ENCODE assay signal across 11 cellular contexts in genomic region chr12:128853321-128854197, GRCh38. TPM values are rescaled to one million over a fixed set of nuclear protein-coding genes. Genes with fewer than 3 reads are reported as not detected.
A peak's percentile ranks its signal among the peaks of the same experiment; 100 is the strongest.
DNase-seq lines count a peak whose midpoint lies in the region; ATAC-seq and TF ChIP-seq lines count a peak whose summit lies in the region.
"Had no signal": no experiment of that assay in that cellular context is flagged by ENCODE, and none has a peak within 500 bp of the region (broad histone marks: within the 10 kb centered on the region; RNA-seq: fewer than 3 reads in every experiment).

GLT1D1 (plus strand) TSS chr12:128853478; CDS start chr12:128853582, 104 bp downstream.

- H3K36me3 ChIP-seq in SK-N-SH (replicated peaks in 1 of 2; ENCODE audit: control insufficient read depth in 1 of 2, insufficient read depth in 2 of 2, low read length in 1 of 2) (no peaks in the 10 kb centered on the region), Peyer's patch (no peaks in the 10 kb centered on the region), stomach (no peaks in the 10 kb centered on the region), mucosa of descending colon (ENCODE audit: low read depth) (no peaks in the 10 kb centered on the region)

- peaks cover 4 to 12% of the 10 kb centered on the region in 2 donors for H3K4me1 Mint-ChIP-seq in immature natural killer cell

- no peak within 1 kb of the TSS for H3K4me2 ChIP-seq in SK-N-SH

- H3K9me3 ChIP-seq in SK-N-SH (no peaks in the 10 kb centered on the region), Peyer's patch (no peaks in the 10 kb centered on the region), stomach (no peaks in the 10 kb centered on the region), mucosa of descending colon (no peaks in the 10 kb centered on the region)

- peak within 1 kb of the TSS; percentile 67 to 93 (median 73) for H3K4me3 Mint-ChIP-seq in immature natural killer cell

- POLR2A ChIA-PET in SK-N-SH (lab: Yijun Ruan, JAX) = interaction anchor here (1.3 kb wide), 1 partner anchor 29 kb away, joined by 5 read pairs; the partner anchor contains the start of gene SLC15A4

- CTCF ChIA-PET in SK-N-SH (lab: Yijun Ruan, JAX) = interaction anchor here (1.2 kb wide), 1 partner anchor 27 kb away, joined by 4 read pairs; no protein-coding TSS in a partner anchor

- 18% methylated on average over 9 of the region's 115 CpGs for WGBS in SK-N-SH (ENCODE audit: low lambda C conversion rate)
- WGBS in stomach, 5 donors = 1 to 6% (median 5%) methylated on average over 30 to 114 of the region's 115 CpGs

- no peak for TF ChIP-seq RAD21 in SK-N-SH (IDR thresholded peaks at IDR 0.05; ENCODE audit: low read length)

- no peak within 1 kb of the TSS for H2AFZ ChIP-seq in SK-N-SH (ENCODE audit: low read depth)

- H3K27ac Mint-ChIP-seq in immature natural killer cell = peak within 1 kb of the TSS in 1 of 6 donors; percentile 72

- ATAC-seq in SK-N-SH treated with all-trans-retinoic acid at 6 μM for 48 hours (no peak), mucosa of descending colon (no peak), GM18873 (IDR thresholded peaks at IDR 0.05; ENCODE audit: low FRiP score, unreplicated experiment) (no peak)

- H3K27ac ChIP-seq in SK-N-SH (ENCODE audit: low read depth in 2 of 2, low read length in 1 of 2) (no peak within 1 kb of the TSS), Peyer's patch (no peak within 1 kb of the TSS), stomach (peak within 1 kb of the TSS in 2 of 5 donors; percentile 32 to 78)

- peaks cover 7 to 16% (median 10%) of the 10 kb centered on the region in 3 donors for H3K27me3 Mint-ChIP-seq in immature natural killer cell (ENCODE audit: low read depth in 3 of 3)

- H3K9me3 Mint-ChIP-seq in immature natural killer cell = no peaks in the 10 kb centered on the region

- H3K4me1 ChIP-seq in SK-N-SH (ENCODE audit: control insufficient read depth in 1 of 2, insufficient read depth in 2 of 2, low read depth in 1 of 2, low read length in 1 of 2) (no peaks in the 10 kb centered on the region), Peyer's patch (peaks cover 0 to 4% (median 0%) of the 10 kb centered on the region in 4 donors), stomach (peaks cover 0 to 7% (median 5%) of the 10 kb centered on the region in 4 donors), mucosa of descending colon (ENCODE audit: low read depth) (no peaks in the 10 kb centered on the region)

- H3K9ac ChIP-seq in SK-N-SH = no peak within 1 kb of the TSS

- TF ChIP-seq POLR2A in Peyer's patch (IDR thresholded peaks at IDR 0.05) (no peak), stomach (IDR thresholded peaks at IDR 0.05) (no peak)

- H3K4me3 ChIP-seq in SK-N-SH (ENCODE audit: low read depth in 2 of 2, low read length in 1 of 2) = peak within 1 kb of the TSS in 1 of 2 experiments; percentile 39; a peak in 2 of 4 replicates
- peak within 1 kb of the TSS in 3 of 4 donors; percentile 10 to 36 (median 22) for H3K4me3 ChIP-seq in Peyer's patch
- peak within 1 kb of the TSS in 3 of 4 donors; percentile 8 to 39 (median 36) for H3K4me3 ChIP-seq in stomach
- H3K4me3 ChIP-seq in mucosa of descending colon = no peak within 1 kb of the TSS

- no peaks in the 10 kb centered on the region for H3K9me2 ChIP-seq in SK-N-SH

- H4K20me1 ChIP-seq in SK-N-SH (ENCODE audit: insufficient read depth) = no peaks in the 10 kb centered on the region

- H3K27me3 ChIP-seq in SK-N-SH (ENCODE audit: insufficient read depth) (no peaks in the 10 kb centered on the region), Peyer's patch (peaks cover 0 to 4% of the 10 kb centered on the region in 2 donors), stomach (peaks cover 8 to 52% (median 21%) of the 10 kb centered on the region in 3 donors)

- DNase-seq in SK-N-SH (peak; percentile 84), Peyer's patch (peak in 1 of 3 donors; percentile 42), immature natural killer cell (peak in 2 of 3 donors; percentile 24 to 29), stomach (no peak), mucosa of descending colon (no peak)
- no peak for DNase-seq in activated CD4-positive, alpha-beta T cell treated with anti-CD3 and anti-CD28 coated beads for 4 hours
- DNase-seq: activated CD8-positive, alpha-beta memory T cell treated with anti-CD3 and anti-CD28 coated beads, Interleukin-2, amount 50 U/mL, for 4 hours; NCI-H2081; stimulated activated CD4-positive, alpha-beta T cell treated with anti-CD3 and anti-CD28 coated beads, Interleukin-2, amount 100 ng/mL, for 48 hours had no signal

- intact Hi-C loops in stomach (cut with DNase I; ENCODE audit: low total_unique reads) = no loop called here
- intact Hi-C loops in mucosa of descending colon (cut with DNase I, micrococcal nuclease) = no loop called here

- no peaks in the 10 kb centered on the region for H3F3A ChIP-seq in SK-N-SH (replicated peaks; ENCODE audit: insufficient read depth)

- H3K36me3 Mint-ChIP-seq in immature natural killer cell = peaks cover 0 to 7% (median 4%) of the 10 kb centered on the region in 3 donors

- no peaks in the 10 kb centered on the region for H3K79me2 ChIP-seq in SK-N-SH (ENCODE audit: insufficient read depth)

- TF ChIP-seq CTCF in SK-N-SH (IDR thresholded peaks at IDR 0.05) (no peak), Peyer's patch (IDR thresholded peaks at IDR 0.05) (no peak), stomach (IDR thresholded peaks at IDR 0.05) (no peak), mucosa of descending colon (IDR thresholded peaks at IDR 0.05) (no peak)

- no peak for TF ChIP-seq EP300 in SK-N-SH (IDR thresholded peaks at IDR 0.05; ENCODE audit: borderline replicate concordance in 1 of 2, low read depth in 1 of 2, low read length in 1 of 2)
- TF ChIP-seq EP300 in stomach (IDR thresholded peaks at IDR 0.05) = no peak

TF ChIP-seq in SK-N-SH, 30 proteins besides CTCF, POLR2A, EP300 and RAD21 (continues in another document):
- TF ChIP-seq CHD2 (IDR thresholded peaks at IDR 0.05; ENCODE audit: low read length, partially characterized antibody) (no peak), IRF3 (IDR thresholded peaks at IDR 0.05; ENCODE audit: low read depth, low read length) (no peak), FOSL2 (IDR thresholded peaks at IDR 0.05; ENCODE audit: borderline replicate concordance, low read depth) (no peak), NFIC (IDR thresholded peaks at IDR 0.05; ENCODE audit: borderline replicate concordance) (no peak), RCOR1 (IDR thresholded peaks at IDR 0.05; ENCODE audit: low read length) (no peak), TCF12 (IDR thresholded peaks at IDR 0.05) (no peak)

TF ChIP-seq in SK-N-SH treated with all-trans-retinoic acid at 6 μM for 48 hours, 23 proteins besides CTCF, POLR2A, EP300 and RAD21 (continues in another document):
- TF ChIP-seq ZFP3 (CRISPR knock-in tag; IDR thresholded peaks at IDR 0.05) = no peak
- no peak for TF ChIP-seq TCF4 (CRISPR knock-in tag; IDR thresholded peaks at IDR 0.05; ENCODE audit: borderline replicate concordance)
- TF ChIP-seq ZFP30 (CRISPR knock-in tag; IDR thresholded peaks at IDR 0.05) = no peak
- TF ChIP-seq CSDC2 (CRISPR knock-in tag; IDR thresholded peaks at IDR 0.05) = no peak
- TF ChIP-seq CSRNP3 (CRISPR knock-in tag; IDR thresholded peaks at IDR 0.05) = no peak
- no peak for TF ChIP-seq TSHZ2 (CRISPR knock-in tag; IDR thresholded peaks at IDR 0.05)
- TF ChIP-seq ZNF8 (CRISPR knock-in tag; IDR thresholded peaks at IDR 0.05) = no peak
- TF ChIP-seq TOX (CRISPR knock-in tag; IDR thresholded peaks at IDR 0.05; ENCODE audit: borderline replicate concordance) = no peak
- no peak for TF ChIP-seq ARNTL (CRISPR knock-in tag; IDR thresholded peaks at IDR 0.05; ENCODE audit: borderline replicate concordance, low read depth)
- TF ChIP-seq RARB (CRISPR knock-in tag; IDR thresholded peaks at IDR 0.05) = no peak

RNA-seq across cellular contexts. Expression of gene GLT1D1, which starts in this region (rescaled TPM):
- 0.05 and 0.06 TPM in 2 replicates for polyA plus RNA-seq in SK-N-SH (2012; rRNA removed)
- 0.14 and 0.21 TPM in 2 replicates for polyA plus RNA-seq in SK-N-SH (2012; cell fraction: cytosol; rRNA removed)
- 0.02 and 0.08 TPM in 2 replicates for polyA plus RNA-seq in SK-N-SH (2012; cell fraction: nucleus; rRNA removed)
- total RNA-seq in Peyer's patch = not detected
- polyA plus RNA-seq in immature natural killer cell = 1 to 10 TPM in 1 of 3 donors, not detected in 2; 2.5 TPM
- 1 to 10 TPM in 1 of 5 donors, not detected in 4; 1.3 TPM for total RNA-seq in stomach
- under 1 TPM; 0.13 to 0.92 (median 0.87) TPM for polyA plus RNA-seq in stomach
- total RNA-seq in mucosa of descending colon = under 1 TPM in 2 of 3 donors, not detected in 1; 0.65 to 0.73 TPM

Comparison
In these comparisons a context has a peak if more than half of its experiments do, and no peak if none do; other contexts are left out.
1. Peak in DNase-seq in SK-N-SH; RNA of the gene not detected or under 1 TPM.
2. DNase-seq: peak in immature natural killer cell (2 of 3); none in stomach (single experiment), mucosa of descending colon (0 of 3) and activated CD4-positive, alpha-beta T cell treated with anti-CD3 and anti-CD28 coated beads for 4 hours (0 of 2).